8 cellular contexts compared by ENCODE assay signal in the genomic region with DNA sequence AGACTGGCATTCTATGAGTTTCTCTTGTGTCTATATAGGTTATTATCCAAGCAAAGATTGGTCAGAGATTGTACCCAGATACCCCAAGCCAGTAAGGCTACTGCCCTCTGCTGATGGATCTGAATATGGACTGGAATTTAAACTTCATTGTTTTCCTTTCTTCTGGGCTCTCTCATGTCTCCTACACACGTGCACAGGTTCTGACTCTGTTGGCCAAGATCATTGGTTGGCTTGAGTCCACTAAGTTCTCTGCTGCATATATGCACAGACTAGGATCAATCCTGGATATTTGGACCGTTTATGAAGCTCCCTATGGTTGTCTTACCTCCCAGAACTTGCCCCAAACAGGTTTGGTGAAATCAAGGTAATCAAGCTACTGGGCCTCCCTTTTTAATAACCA.
DNase-seq lines count a peak whose midpoint lies in the region; ATAC-seq, FAIRE-seq and TF ChIP-seq lines count a peak whose summit lies in the region.

No MANE protein-coding gene starts in this region.

- no peak overlapping the region for H2BK12ac ChIP-seq in H9 (ENCODE audit: insufficient read length, low read depth, low read length)

- no peak overlapping the region for H2BK5ac ChIP-seq in H9 (ENCODE audit: insufficient read length, low read length)

- H3K4me3 Mint-ChIP-seq in Calu3 (ENCODE audit: low read depth, unreplicated experiment) (no peak overlapping the region), H9 (no peak overlapping the region), brain (no peak overlapping the region)

- H3K23ac ChIP-seq in H9 (ENCODE audit: insufficient read length, low read depth, low read length): no peak overlapping the region

- H3K36me3 Mint-ChIP-seq in Calu3 (ENCODE audit: insufficient read depth, unreplicated experiment) (no peaks in the 10 kb centered on the region), H9 (ENCODE audit: insufficient read depth in 1 of 3, low read depth in 3 of 3) (peaks cover 4 to 7% (median 7%) of the 10 kb centered on the region in 3 experiments; a peak in 5 of 7 replicates), brain (peaks cover 23% of the 10 kb centered on the region)

- H4K91ac ChIP-seq in H9 (ENCODE audit: insufficient read length, low read depth, low read length): no peak overlapping the region

- dilution Hi-C loops in keratinocyte (cut with MboI; ENCODE audit: extremely low pct_ligation_motif_present, low sequenced_read_pairs): no loop called here

- no peak overlapping the region for H3K56ac ChIP-seq in H9 (ENCODE audit: insufficient read length, low read depth, low read length)

- H4K20me1 ChIP-seq in H9 (ENCODE audit: control insufficient read depth, insufficient read depth, insufficient read length): no peaks in the 10 kb centered on the region
- H4K20me1 ChIP-seq in keratinocyte (ENCODE audit: control insufficient read depth, extremely low read depth, insufficient read depth, low read length): no peaks in the 10 kb centered on the region

- H3K9me3 Mint-ChIP-seq in Calu3 (ENCODE audit: low read depth, unreplicated experiment): no peaks in the 10 kb centered on the region
- H3K9me3 Mint-ChIP-seq in H9: no peaks in the 10 kb centered on the region
- peaks cover 0 to 6% (median 0%) of the 10 kb centered on the region in 5 experiments for H3K9me3 Mint-ChIP-seq in brain

- no peaks in the 10 kb centered on the region for H3K9me3 ChIP-seq in H9 (ENCODE audit: control insufficient read depth, low read depth, low read length)
- no peaks in the 10 kb centered on the region for H3K9me3 ChIP-seq in keratinocyte (ENCODE audit: control insufficient read depth, low read depth, low read length)
- no peaks in the 10 kb centered on the region for H3K9me3 ChIP-seq in tibial nerve

- H3K14ac ChIP-seq in H9 (ENCODE audit: insufficient read depth, low read length): no peak overlapping the region

- H2BK120ac ChIP-seq in H9 (ENCODE audit: low read depth, low read length, poor library complexity, severe bottlenecking): no peak overlapping the region

- H3K27me3 Mint-ChIP-seq in Calu3 (ENCODE audit: unreplicated experiment) (no peaks in the 10 kb centered on the region), H9 (ENCODE audit: low read depth) (no peaks in the 10 kb centered on the region), brain (no peaks in the 10 kb centered on the region)

- H3K9ac ChIP-seq in H9 (ENCODE audit: extremely low read depth, insufficient read length, low read length): no peak overlapping the region
- no peak overlapping the region for H3K9ac ChIP-seq in keratinocyte (ENCODE audit: control insufficient read depth, extremely low read depth, insufficient read depth, low read length)

- TF ChIP-seq POLR2A in tibial nerve (IDR thresholded peaks at IDR 0.05): no peak

- H3K27ac ChIP-seq in H9 (ENCODE audit: insufficient read length, low read depth, low read length) (no peak overlapping the region), keratinocyte (ENCODE audit: control insufficient read depth, insufficient read depth, low read length) (no peak overlapping the region), tibial nerve (no peak overlapping the region)

- no peak overlapping the region for H2BK20ac ChIP-seq in H9 (ENCODE audit: low read depth, low read length, poor library complexity, severe bottlenecking)

- H3K4me1 ChIP-seq in H9 (ENCODE audit: insufficient read depth, low read length) (no peaks in the 10 kb centered on the region), keratinocyte (ENCODE audit: control insufficient read depth, extremely low read depth, insufficient read depth, low read length) (peaks cover 6% of the 10 kb centered on the region), tibial nerve (no peaks in the 10 kb centered on the region)

- H3K79me2 ChIP-seq in H9 (ENCODE audit: insufficient read depth, low read length): no peaks in the 10 kb centered on the region
- H3K79me2 ChIP-seq in keratinocyte (ENCODE audit: control insufficient read depth, insufficient read depth, low read length): peaks cover 3% of the 10 kb centered on the region

- BruUV-seq in Calu3 (replicated peaks; lab: Mats Ljungman, UMichigan): no TSS peak

- no peak overlapping the region for H2AK5ac ChIP-seq in H9 (ENCODE audit: insufficient read length, low read length)

- H3T11ph ChIP-seq in H9 (ENCODE audit: low read length): no peak overlapping the region

- H2BK15ac ChIP-seq in H9 (ENCODE audit: low read depth, low read length): no peak overlapping the region

- H4K5ac ChIP-seq in H9 (ENCODE audit: insufficient read length, low read depth, low read length): no peak overlapping the region

- H3K4me3 ChIP-seq in keratinocyte (ENCODE audit: control insufficient read depth in 2 of 3, extremely low read depth in 1 of 3, insufficient read depth in 2 of 3, low read depth in 1 of 3, low read length in 3 of 3) (no peak overlapping the region), tibial nerve (no peak overlapping the region)

- no peaks in the 10 kb centered on the region for H3K27me3 ChIP-seq in H9 (ENCODE audit: insufficient read depth, low read length)
- H3K27me3 ChIP-seq in keratinocyte (ENCODE audit: control insufficient read depth, extremely low read depth, insufficient read depth, low read length): no peaks in the 10 kb centered on the region
- H3K27me3 ChIP-seq in tibial nerve: no peaks in the 10 kb centered on the region

- CTCF ChIA-PET in Calu3 (lab: Charles Lee): interaction anchor here (0.7 to 1.1 kb wide), 3 partner anchors 137 to 168 kb away, joined by 3 read pairs; no protein-coding TSS in a partner anchor

- no peaks in the 10 kb centered on the region for H3K9me1 ChIP-seq in keratinocyte (ENCODE audit: control insufficient read depth, extremely low read depth, insufficient read depth, low read length)

- intact Hi-C loops in Calu3 (cut with micrococcal nuclease; ENCODE audit: unreplicated experiment): loop anchor here (1.0 kb wide), 2 partner anchors 153 to 169 kb away; no protein-coding TSS in a partner anchor

- TF ChIP-seq CTCF in Calu3 (IDR thresholded peaks at IDR 0.05; ENCODE audit: unreplicated experiment) (no peak), H9 (conservative IDR thresholded peaks at IDR 0.05) (peak; percentile 78), brain (conservative IDR thresholded peaks at IDR 0.05) (peak; percentile 60 to 67), keratinocyte (optimal IDR thresholded peaks at IDR 0.05 in 1 of 3, IDR thresholded peaks at IDR 0.05 in 1 of 3, conservative IDR thresholded peaks at IDR 0.05 in 1 of 3; ENCODE audit: extremely low read depth in 1 of 3, insufficient read depth in 2 of 3, low read length in 3 of 3) (peak; percentile 59 to 72 (median 66)), tibial nerve (IDR thresholded peaks at IDR 0.05) (peak; percentile 48 to 67 (median 62))

- no peaks in the 10 kb centered on the region for H3K4me1 Mint-ChIP-seq in Calu3 (ENCODE audit: low read depth, unreplicated experiment)
- H3K4me1 Mint-ChIP-seq in H9: no peaks in the 10 kb centered on the region
- H3K4me1 Mint-ChIP-seq in brain: no peaks in the 10 kb centered on the region

- no peaks in the 10 kb centered on the region for H3K23me2 ChIP-seq in H9 (ENCODE audit: insufficient read length, low read depth, low read length, poor library complexity, severe bottlenecking)

- H3K36me3 ChIP-seq in keratinocyte (ENCODE audit: control insufficient read depth in 2 of 2, extremely low read depth in 1 of 2, insufficient read depth in 2 of 2, low read length in 2 of 2) (peaks cover 3 to 7% of the 10 kb centered on the region in 2 experiments), tibial nerve (peaks cover 0 to 18% (median 0%) of the 10 kb centered on the region in 3 donors)

- H3K27ac Mint-ChIP-seq in Calu3 (ENCODE audit: unreplicated experiment) (no peak overlapping the region), H9 (peak overlapping the region in 1 of 3 experiments; percentile 91; a peak in 2 of 7 replicates), brain (peak overlapping the region in 2 of 5 experiments; percentile 2 to 42)

- H3K4ac ChIP-seq in H9 (ENCODE audit: low read depth, low read length): no peak overlapping the region

- TF ChIP-seq EP300 in tibial nerve (IDR thresholded peaks at IDR 0.05): no peak

- no peak overlapping the region for H3K18ac ChIP-seq in H9 (ENCODE audit: insufficient read length, low read depth, low read length)

- H2AFZ ChIP-seq in H9 (ENCODE audit: low read length): no peak overlapping the region
- H2AFZ ChIP-seq in keratinocyte (ENCODE audit: control insufficient read depth, low read length): no peak overlapping the region

- DNase-seq in Calu3: peak; percentile 21
- no peak for DNase-seq in H9
- peak; percentile 1 for DNase-seq in NCI-H524 treated with DMSO at 0.1 percent for 48 hours (lab: John Stamatoyannopoulos, UW)
- DNase-seq in keratinocyte (ENCODE audit: low read depth, low spot score): peak; percentile 19
- DNase-seq in tibial nerve (ENCODE audit: low spot score in 2 of 2): peak in 1 of 2 donors; percentile 42

- FAIRE-seq in keratinocyte (lab: Jason Lieb, UNC): peak; percentile 80

- no peak overlapping the region for H4K8ac ChIP-seq in H9 (replicated peaks; ENCODE audit: insufficient read length, low read depth, low read length)

- WGBS in H9 (ENCODE audit: extremely low coverage, insufficient read length, low lambda C conversion rate): no CpG with 5 or more reads among the region's 2 CpGs
- 16 to 19% methylated on average over 2 of the region's 2 CpGs for WGBS in tibial nerve, 2 donors

- H3K79me1 ChIP-seq in H9 (ENCODE audit: insufficient read depth, low read depth, low read length, poor library complexity, severe bottlenecking): no peaks in the 10 kb centered on the region

- H3K4me2 ChIP-seq in H9 (ENCODE audit: insufficient read depth, insufficient read length, low read length) (no peak overlapping the region), keratinocyte (ENCODE audit: control insufficient read depth, extremely low read depth, insufficient read depth, low read depth, low read length) (no peak overlapping the region)

- ATAC-seq in HG02763 (IDR thresholded peaks at IDR 0.05; ENCODE audit: unreplicated experiment): no peak
- ATAC-seq in HG03045 (IDR thresholded peaks at IDR 0.05; ENCODE audit: unreplicated experiment): no peak
